ENCODE assay signal across 1 cellular context in genomic region chr16:28935924-28936783, GRCh38.
A peak's percentile ranks its signal among the peaks of the same experiment; 100 is the strongest.
TF ChIP-seq lines count a peak whose summit lies in the region.

No MANE protein-coding gene starts in this region.

TF ChIP-seq in K562, 482 proteins besides CTCF, POLR2A, EP300 and RAD21 (continued from another document):
- TF ChIP-seq ZBTB40 (IDR thresholded peaks at IDR 0.05): peak; percentile 60
- TF ChIP-seq ZBTB40 (CRISPR knock-in tag; IDR thresholded peaks at IDR 0.05): no peak
- TF ChIP-seq EP400 (IDR thresholded peaks at IDR 0.05): peak; percentile 57
- TF ChIP-seq HNRNPL (IDR thresholded peaks at IDR 0.05; ENCODE audit: low read depth, low read length): no peak
- TF ChIP-seq NR2C1 (IDR thresholded peaks at IDR 0.05): 0 out of 2 replicates have a peak, but pooled peaks have one; percentile 20
- TF ChIP-seq NR2C1 (tag; IDR thresholded peaks at IDR 0.05): no peak
- TF ChIP-seq ARNT (IDR thresholded peaks at IDR 0.05): no peak
- peak; percentile 95 for TF ChIP-seq L3MBTL2 (IDR thresholded peaks at IDR 0.05)
- no peak for TF ChIP-seq SMARCA4 (IDR thresholded peaks at IDR 0.05)
- peak; percentile 50; the same call in 1 of the 2 replicates for TF ChIP-seq POLR2H (tag; IDR thresholded peaks at IDR 0.05; ENCODE audit: low read depth)
- 0 out of 2 replicates have a peak, but pooled peaks have one; percentile 10 for TF ChIP-seq CC2D1A (IDR thresholded peaks at IDR 0.05)
- TF ChIP-seq SUPT5H (IDR thresholded peaks at IDR 0.05): peak; percentile 67
- TF ChIP-seq, protein P1, sequence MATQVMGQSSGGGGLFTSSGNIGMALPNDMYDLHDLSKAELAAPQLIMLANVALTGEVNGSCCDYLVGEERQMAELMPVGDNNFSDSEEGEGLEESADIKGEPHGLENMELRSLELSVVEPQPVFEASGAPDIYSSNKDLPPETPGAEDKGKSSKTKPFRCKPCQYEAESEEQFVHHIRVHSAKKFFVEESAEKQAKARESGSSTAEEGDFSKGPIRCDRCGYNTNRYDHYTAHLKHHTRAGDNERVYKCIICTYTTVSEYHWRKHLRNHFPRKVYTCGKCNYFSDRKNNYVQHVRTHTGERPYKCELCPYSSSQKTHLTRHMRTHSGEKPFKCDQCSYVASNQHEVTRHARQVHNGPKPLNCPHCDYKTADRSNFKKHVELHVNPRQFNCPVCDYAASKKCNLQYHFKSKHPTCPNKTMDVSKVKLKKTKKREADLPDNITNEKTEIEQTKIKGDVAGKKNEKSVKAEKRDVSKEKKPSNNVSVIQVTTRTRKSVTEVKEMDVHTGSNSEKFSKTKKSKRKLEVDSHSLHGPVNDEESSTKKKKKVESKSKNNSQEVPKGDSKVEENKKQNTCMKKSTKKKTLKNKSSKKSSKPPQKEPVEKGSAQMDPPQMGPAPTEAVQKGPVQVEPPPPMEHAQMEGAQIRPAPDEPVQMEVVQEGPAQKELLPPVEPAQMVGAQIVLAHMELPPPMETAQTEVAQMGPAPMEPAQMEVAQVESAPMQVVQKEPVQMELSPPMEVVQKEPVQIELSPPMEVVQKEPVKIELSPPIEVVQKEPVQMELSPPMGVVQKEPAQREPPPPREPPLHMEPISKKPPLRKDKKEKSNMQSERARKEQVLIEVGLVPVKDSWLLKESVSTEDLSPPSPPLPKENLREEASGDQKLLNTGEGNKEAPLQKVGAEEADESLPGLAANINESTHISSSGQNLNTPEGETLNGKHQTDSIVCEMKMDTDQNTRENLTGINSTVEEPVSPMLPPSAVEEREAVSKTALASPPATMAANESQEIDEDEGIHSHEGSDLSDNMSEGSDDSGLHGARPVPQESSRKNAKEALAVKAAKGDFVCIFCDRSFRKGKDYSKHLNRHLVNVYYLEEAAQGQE (CRISPR knock-in tag; IDR thresholded peaks at IDR 0.05; ENCODE audit: low read depth): no peak
- TF ChIP-seq GTF2B (IDR thresholded peaks at IDR 0.05; ENCODE audit: extremely low read depth, insufficient read length): no peak
- TF ChIP-seq HCFC1 (IDR thresholded peaks at IDR 0.05; ENCODE audit: low read depth, low read length): peak; percentile 13; the same call in 1 of the 2 replicates
- peak; percentile 40; the same call in 1 of the 2 replicates for TF ChIP-seq GABPB1 (CRISPR knock-in tag; IDR thresholded peaks at IDR 0.05)
- TF ChIP-seq ZNF764 (CRISPR knock-in tag; IDR thresholded peaks at IDR 0.05; ENCODE audit: low read depth): no peak
- TF ChIP-seq, protein P2, sequence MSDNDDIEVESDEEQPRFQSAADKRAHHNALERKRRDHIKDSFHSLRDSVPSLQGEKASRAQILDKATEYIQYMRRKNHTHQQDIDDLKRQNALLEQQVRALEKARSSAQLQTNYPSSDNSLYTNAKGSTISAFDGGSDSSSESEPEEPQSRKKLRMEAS (CRISPR knock-in tag; IDR thresholded peaks at IDR 0.05): peak; percentile 97
- TF ChIP-seq MYC (IDR thresholded peaks at IDR 0.05; ENCODE audit: low read depth, low read length): peak; percentile 75
- no peak for TF ChIP-seq MYC (CRISPR knock-in tag; IDR thresholded peaks at IDR 0.05; ENCODE audit: borderline replicate concordance, low read depth)
- TF ChIP-seq, protein P3, sequence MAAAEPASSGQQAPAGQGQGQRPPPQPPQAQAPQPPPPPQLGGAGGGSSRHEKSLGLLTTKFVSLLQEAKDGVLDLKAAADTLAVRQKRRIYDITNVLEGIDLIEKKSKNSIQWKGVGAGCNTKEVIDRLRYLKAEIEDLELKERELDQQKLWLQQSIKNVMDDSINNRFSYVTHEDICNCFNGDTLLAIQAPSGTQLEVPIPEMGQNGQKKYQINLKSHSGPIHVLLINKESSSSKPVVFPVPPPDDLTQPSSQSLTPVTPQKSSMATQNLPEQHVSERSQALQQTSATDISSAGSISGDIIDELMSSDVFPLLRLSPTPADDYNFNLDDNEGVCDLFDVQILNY (CRISPR knock-in tag; IDR thresholded peaks at IDR 0.05): 0 out of 2 replicates have a peak, but pooled peaks have one; percentile 37
- peak; percentile 43; the same call in 1 of the 2 replicates for TF ChIP-seq JUND (IDR thresholded peaks at IDR 0.05; ENCODE audit: borderline replicate concordance, low read depth, low read length)
- no peak; the same call in 2 of the 3 replicates for TF ChIP-seq JUND (tag; IDR thresholded peaks at IDR 0.05; ENCODE audit: borderline replicate concordance, low read depth, low read length)
- TF ChIP-seq ATF1 (CRISPR knock-in tag; IDR thresholded peaks at IDR 0.05): no peak
- TF ChIP-seq ATF1 (tag; IDR thresholded peaks at IDR 0.05): 0 out of 2 replicates have a peak, but pooled peaks have one; percentile 37
- no peak for TF ChIP-seq ZNF507 (tag; conservative IDR thresholded peaks at IDR 0.05)
- TF ChIP-seq ATF3 (IDR thresholded peaks at IDR 0.05): no peak
- TF ChIP-seq ATF3 (CRISPR knock-in tag; conservative IDR thresholded peaks at IDR 0.05): 0 out of 2 replicates have a peak, but pooled peaks have one; percentile 41
- no peak for TF ChIP-seq PURB (CRISPR knock-in tag; IDR thresholded peaks at IDR 0.05; ENCODE audit: low read depth)
- TF ChIP-seq SRF (CRISPR knock-in tag; IDR thresholded peaks at IDR 0.05): peak in 1 of 2 experiments; percentile 68; a peak in 1 of 4 replicates
- no peak for TF ChIP-seq XRCC4 (IDR thresholded peaks at IDR 0.05; ENCODE audit: extremely low read depth, insufficient read depth, insufficient read length)
- no peak for TF ChIP-seq MAFG (tag; conservative IDR thresholded peaks at IDR 0.05)
